In the genomic region with DNA sequence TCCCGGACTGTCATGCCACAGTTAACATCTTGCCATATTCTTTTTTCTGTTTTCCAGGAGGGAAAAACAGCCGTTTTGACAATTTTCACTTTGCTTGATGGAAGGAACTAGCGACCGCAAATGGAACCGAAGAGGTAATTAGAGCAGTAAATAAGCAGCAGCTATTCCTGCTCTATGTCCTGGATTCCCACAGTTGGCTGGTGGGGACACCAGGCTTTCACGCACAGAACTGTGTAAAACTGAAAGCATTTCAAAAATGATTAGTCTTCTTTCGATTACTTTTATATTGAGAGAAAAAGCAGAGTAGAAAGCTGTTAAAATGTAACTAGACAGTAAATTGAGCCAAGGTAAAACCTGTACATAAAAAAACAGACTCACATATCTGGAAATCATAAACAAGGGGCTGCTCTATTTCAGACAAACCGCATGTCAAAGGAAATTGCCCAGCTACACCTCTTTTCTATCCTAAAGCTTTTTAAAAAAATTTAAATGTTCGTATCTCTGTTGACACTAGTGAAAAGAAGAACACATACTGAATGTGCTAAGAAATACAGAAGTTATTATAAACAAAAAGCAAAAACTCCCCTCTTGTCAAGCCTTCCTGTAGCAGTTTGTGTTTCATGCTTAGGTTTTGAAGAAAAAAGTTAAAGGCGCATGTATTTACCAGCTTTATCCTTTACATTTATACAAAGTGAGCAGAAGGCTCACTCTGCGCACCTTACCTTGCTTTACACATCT, we compare ENCODE assay signal across 12 cellular contexts.
DNase-seq lines count a peak whose midpoint lies in the region; ATAC-seq and TF ChIP-seq lines count a peak whose summit lies in the region.
"Had no signal": no experiment of that assay in that cellular context is flagged by ENCODE, and none has a peak within 500 bp of the region (broad histone marks: within the 10 kb centered on the region; RNA-seq: fewer than 3 reads in every experiment).

No MANE protein-coding gene starts in this region.

- DNase-seq in activated CD4-positive, alpha-beta T cell treated with anti-CD3 and anti-CD28 coated beads for 36 hours, result no peak
- DNase-seq in activated CD4-positive, alpha-beta T cell treated with anti-CD3 and anti-CD28 coated beads for 1 hour, result no peak
- no peak for DNase-seq in activated CD8-positive, alpha-beta T cell treated with anti-CD3 and anti-CD28 coated beads for 36 hours
- DNase-seq in SJCRH30 (no peak), glutamatergic neuron (no peak), A673 (ENCODE audit: low spot score) (no peak)
- DNase-seq: activated CD4-positive, alpha-beta T cell treated with anti-CD3 and anti-CD28 coated beads for 48 hours; body of pancreas; NCI-H345; small intestine had no signal

- peak overlapping the region; percentile 95 for H3K27ac Mint-ChIP-seq in activated CD4-positive, alpha-beta T cell treated with anti-CD3 and anti-CD28 coated beads for 36 hours
- peak overlapping the region; percentile 97 for H3K27ac Mint-ChIP-seq in activated CD8-positive, alpha-beta T cell treated with anti-CD3 and anti-CD28 coated beads for 36 hours
- H3K27ac Mint-ChIP-seq in stimulated activated memory B cell treated with anti-CD40 and anti-IgM and Interleukin-4, amounts not matched to agents 10 μg/mL and 1 μg/mL and 100 μg/mL, for 72 hours, result peak overlapping the region; percentile 94
- H3K27ac Mint-ChIP-seq in glutamatergic neuron (ENCODE audit: unreplicated experiment), result no peak overlapping the region

- WGBS in gastroesophageal sphincter (ENCODE audit: low coverage in 1 of 2), 2 donors, result 42 to 47% methylated on average over 5 to 11 of the region's 11 CpGs

- TF ChIP-seq POLR2A in gastroesophageal sphincter (IDR thresholded peaks at IDR 0.05), result no peak

- peaks cover 52% of the 10 kb centered on the region for H3K36me3 Mint-ChIP-seq in activated CD4-positive, alpha-beta T cell treated with anti-CD3 and anti-CD28 coated beads for 36 hours (ENCODE audit: low read depth)
- H3K36me3 Mint-ChIP-seq in activated CD8-positive, alpha-beta T cell treated with anti-CD3 and anti-CD28 coated beads for 36 hours (ENCODE audit: low read depth), result peaks cover 65% of the 10 kb centered on the region
- H3K36me3 Mint-ChIP-seq in stimulated activated memory B cell treated with anti-CD40 and anti-IgM and Interleukin-4, amounts not matched to agents 10 μg/mL and 1 μg/mL and 100 μg/mL, for 72 hours, result peaks cover 40% of the 10 kb centered on the region
- no peaks in the 10 kb centered on the region for H3K36me3 Mint-ChIP-seq in glutamatergic neuron (ENCODE audit: unreplicated experiment)

- no peaks in the 10 kb centered on the region for H3K27me3 Mint-ChIP-seq in activated CD4-positive, alpha-beta T cell treated with anti-CD3 and anti-CD28 coated beads for 36 hours
- H3K27me3 Mint-ChIP-seq in activated CD8-positive, alpha-beta T cell treated with anti-CD3 and anti-CD28 coated beads for 36 hours, result no peaks in the 10 kb centered on the region
- no peaks in the 10 kb centered on the region for H3K27me3 Mint-ChIP-seq in stimulated activated memory B cell treated with anti-CD40 and anti-IgM and Interleukin-4, amounts not matched to agents 10 μg/mL and 1 μg/mL and 100 μg/mL, for 72 hours
- peaks cover 2% of the 10 kb centered on the region for H3K27me3 Mint-ChIP-seq in glutamatergic neuron (ENCODE audit: unreplicated experiment)

- H3K27me3 ChIP-seq in gastroesophageal sphincter (no peaks in the 10 kb centered on the region), SJCRH30 (no peaks in the 10 kb centered on the region), A673 (replicated peaks; ENCODE audit: insufficient read depth, low read depth, low read length, poor library complexity) (no peaks in the 10 kb centered on the region)
- H3K27me3 ChIP-seq: body of pancreas had no signal

- H3K27ac ChIP-seq in gastroesophageal sphincter (peak overlapping the region; percentile 93 to 100 (median 96)), SJCRH30 (no peak overlapping the region), A673 (ENCODE audit: low read depth, low read length, poor library complexity, severe bottlenecking) (no peak overlapping the region)

- CTCF ChIA-PET in activated CD4-positive, alpha-beta T cell treated with anti-CD3 and anti-CD28 coated beads for 36 hours (lab: Charles Lee), result interaction anchor here (0.7 to 12.4 kb wide), 9 partner anchors 10 to 200 kb away, joined by 3 to 127 read pairs (median 4); no protein-coding TSS in a partner anchor
- CTCF ChIA-PET in activated CD8-positive, alpha-beta T cell treated with anti-CD3 and anti-CD28 coated beads for 36 hours (lab: Charles Lee), result interaction anchor here (1.0 to 2.7 kb wide), 7 partner anchors 10 to 193 kb away, joined by 3 to 20 read pairs (median 10); no protein-coding TSS in a partner anchor
- CTCF ChIA-PET in A673 (lab: Charles Lee), result no interaction called here

- peaks cover 87% of the 10 kb centered on the region for H3K4me1 Mint-ChIP-seq in activated CD4-positive, alpha-beta T cell treated with anti-CD3 and anti-CD28 coated beads for 36 hours
- H3K4me1 Mint-ChIP-seq in activated CD8-positive, alpha-beta T cell treated with anti-CD3 and anti-CD28 coated beads for 36 hours (ENCODE audit: low read depth), result peaks cover 91% of the 10 kb centered on the region
- H3K4me1 Mint-ChIP-seq in stimulated activated memory B cell treated with anti-CD40 and anti-IgM and Interleukin-4, amounts not matched to agents 10 μg/mL and 1 μg/mL and 100 μg/mL, for 72 hours, result peaks cover 67% of the 10 kb centered on the region
- peaks cover 34% of the 10 kb centered on the region for H3K4me1 Mint-ChIP-seq in glutamatergic neuron (ENCODE audit: low read depth, unreplicated experiment)

- no peak for TF ChIP-seq EP300 in gastroesophageal sphincter (IDR thresholded peaks at IDR 0.05)

- no peak for ATAC-seq in activated CD4-positive, alpha-beta T cell treated with anti-CD3 and anti-CD28 coated beads for 36 hours
- ATAC-seq in activated CD8-positive, alpha-beta T cell treated with anti-CD3 and anti-CD28 coated beads for 36 hours, result no peak
- no peak for ATAC-seq in gastroesophageal sphincter
- ATAC-seq in stimulated activated memory B cell treated with anti-CD40 and anti-IgM and Interleukin-4, amounts not matched to agents 10 μg/mL and 1 μg/mL and 100 μg/mL, for 72 hours, result no peak
- ATAC-seq: body of pancreas had no signal

- H3K9me3 ChIP-seq in gastroesophageal sphincter, result no peaks in the 10 kb centered on the region
- no peaks in the 10 kb centered on the region for H3K9me3 ChIP-seq in SJCRH30 (replicated peaks)
- no peaks in the 10 kb centered on the region for H3K9me3 ChIP-seq in A673 (ENCODE audit: low read depth, low read length, poor library complexity, severe bottlenecking)
- H3K9me3 ChIP-seq: body of pancreas had no signal

- POLR2A ChIA-PET in activated CD4-positive, alpha-beta T cell treated with anti-CD3 and anti-CD28 coated beads for 36 hours (lab: Charles Lee), result interaction anchor here (1.3 to 2.1 kb wide), 2 partner anchors 13 to 155 kb away, joined by 5 to 7 read pairs; no protein-coding TSS in a partner anchor
- POLR2A ChIA-PET in activated CD8-positive, alpha-beta T cell treated with anti-CD3 and anti-CD28 coated beads for 36 hours (lab: Charles Lee), result interaction anchor here (0.9 to 7.5 kb wide), 3 partner anchors 13 to 164 kb away, joined by 3 to 79 read pairs (median 3); no protein-coding TSS in a partner anchor
- POLR2A ChIA-PET in A673 (lab: Charles Lee; ENCODE audit: low non-redundant PET), result no interaction called here

- H3K4me3 Mint-ChIP-seq in activated CD4-positive, alpha-beta T cell treated with anti-CD3 and anti-CD28 coated beads for 36 hours, result peak overlapping the region; percentile 51
- peak overlapping the region; percentile 57 for H3K4me3 Mint-ChIP-seq in activated CD8-positive, alpha-beta T cell treated with anti-CD3 and anti-CD28 coated beads for 36 hours
- H3K4me3 Mint-ChIP-seq in stimulated activated memory B cell treated with anti-CD40 and anti-IgM and Interleukin-4, amounts not matched to agents 10 μg/mL and 1 μg/mL and 100 μg/mL, for 72 hours, result no peak overlapping the region
- no peak overlapping the region for H3K4me3 Mint-ChIP-seq in glutamatergic neuron (ENCODE audit: unreplicated experiment)

- H3K4me1 ChIP-seq in gastroesophageal sphincter (peaks cover 38 to 100% (median 56%) of the 10 kb centered on the region in 3 donors), SJCRH30 (peaks cover 15% of the 10 kb centered on the region), A673 (ENCODE audit: insufficient read depth, low read length, poor library complexity, severe bottlenecking) (peaks cover 12% of the 10 kb centered on the region)

- BruUV-seq in A673 (replicated peaks; lab: Mats Ljungman, UMichigan), result no TSS peak

- H3K4me3 ChIP-seq in gastroesophageal sphincter (peak overlapping the region in 1 of 2 donors; percentile 3), SJCRH30 (no peak overlapping the region), A673 (ENCODE audit: low read depth, low read length, poor library complexity, severe bottlenecking) (no peak overlapping the region)
- H3K4me3 ChIP-seq: body of pancreas had no signal

- peaks cover 0 to 9% of the 10 kb centered on the region in 2 donors for H3K36me3 ChIP-seq in gastroesophageal sphincter
- peaks cover 13% of the 10 kb centered on the region for H3K36me3 ChIP-seq in SJCRH30
- H3K36me3 ChIP-seq in A673 (ENCODE audit: insufficient read depth, low read length, poor library complexity, severe bottlenecking), result peaks cover 10% of the 10 kb centered on the region

- no peak for TF ChIP-seq CTCF in activated CD8-positive, alpha-beta T cell treated with anti-CD3 and anti-CD28 coated beads for 36 hours (IDR thresholded peaks at IDR 0.05)
- TF ChIP-seq CTCF in gastroesophageal sphincter (IDR thresholded peaks at IDR 0.05), result peak in 1 of 4 experiments; percentile 3
- TF ChIP-seq CTCF in glutamatergic neuron (IDR thresholded peaks at IDR 0.05; ENCODE audit: partially characterized antibody, unreplicated experiment), result no peak
- TF ChIP-seq CTCF in A673 (conservative IDR thresholded peaks at IDR 0.05; ENCODE audit: low read depth, low read length), result no peak

- intact Hi-C loops in activated CD4-positive, alpha-beta T cell treated with anti-CD3 and anti-CD28 coated beads for 36 hours (cut with DNase I, micrococcal nuclease), result no loop called here
- intact Hi-C loops in activated CD8-positive, alpha-beta T cell treated with anti-CD3 and anti-CD28 coated beads for 36 hours (cut with micrococcal nuclease), result no loop called here
- intact Hi-C loops in A673 (cut with micrococcal nuclease; ENCODE audit: unreplicated experiment), result no loop called here

- H3K9me3 Mint-ChIP-seq in activated CD4-positive, alpha-beta T cell treated with anti-CD3 and anti-CD28 coated beads for 36 hours (ENCODE audit: low read depth), result no peaks in the 10 kb centered on the region
- H3K9me3 Mint-ChIP-seq in activated CD8-positive, alpha-beta T cell treated with anti-CD3 and anti-CD28 coated beads for 36 hours, result no peaks in the 10 kb centered on the region
- H3K9me3 Mint-ChIP-seq in stimulated activated memory B cell treated with anti-CD40 and anti-IgM and Interleukin-4, amounts not matched to agents 10 μg/mL and 1 μg/mL and 100 μg/mL, for 72 hours, result no peaks in the 10 kb centered on the region
- H3K9me3 Mint-ChIP-seq in glutamatergic neuron (ENCODE audit: unreplicated experiment), result peaks cover 1% of the 10 kb centered on the region

Comparison
In these comparisons a context has a peak if more than half of its experiments do, and no peak if none do; other contexts are left out.
1. H3K4me3 Mint-ChIP-seq: peak in activated CD4-positive, alpha-beta T cell treated with anti-CD3 and anti-CD28 coated beads for 36 hours (single experiment) and activated CD8-positive, alpha-beta T cell treated with anti-CD3 and anti-CD28 coated beads for 36 hours (single experiment); none in stimulated activated memory B cell treated with anti-CD40 and anti-IgM and Interleukin-4, amounts not matched to agents 10 μg/mL and 1 μg/mL and 100 μg/mL, for 72 hours (single experiment) and glutamatergic neuron (single experiment).
2. H3K27ac ChIP-seq: peak in gastroesophageal sphincter (4 of 4); none in SJCRH30 (single experiment) and A673 (single experiment).